8 cellular contexts compared by ENCODE assay signal in genomic region chr5:10288600-10289213, GRCh38. TPM values are rescaled to one million over a fixed set of nuclear protein-coding genes. Genes with fewer than 3 reads are reported as not detected.
DNase-seq lines count a peak whose midpoint lies in the region; ATAC-seq and TF ChIP-seq lines count a peak whose summit lies in the region.

No MANE protein-coding gene starts in this region.

- no peak overlapping the region for H3K4me3 ChIP-seq in prostate gland
- H3K4me3 ChIP-seq in gastroesophageal sphincter: no peak overlapping the region

- DNase-seq in NCI-H774 (lab: John Stamatoyannopoulos, UW) (peak; percentile 96), T47D (ENCODE audit: low read depth in 1 of 2, low spot score in 1 of 2) (peak; percentile 65 to 94), prostate gland (ENCODE audit: low spot score) (peak; percentile 71)

- no peak for TF ChIP-seq CTCF in prostate gland (IDR thresholded peaks at IDR 0.05)
- TF ChIP-seq CTCF in gastroesophageal sphincter (IDR thresholded peaks at IDR 0.05): no peak

- ATAC-seq in GM18867 (IDR thresholded peaks at IDR 0.05; ENCODE audit: unreplicated experiment) (peak; percentile 55), HG03460 (IDR thresholded peaks at IDR 0.05; ENCODE audit: unreplicated experiment) (peak; percentile 41), HG03159 (IDR thresholded peaks at IDR 0.05; ENCODE audit: unreplicated experiment) (no peak), HG02840 (IDR thresholded peaks at IDR 0.05; ENCODE audit: low FRiP score, unreplicated experiment) (no peak), gastroesophageal sphincter (no peak)

- H3K4me1 ChIP-seq in prostate gland (replicated peaks) (no peaks in the 10 kb centered on the region), gastroesophageal sphincter (peaks cover 0 to 8% (median 0%) of the 10 kb centered on the region in 3 donors)

- H3K27ac ChIP-seq in prostate gland: no peak overlapping the region
- H3K27ac ChIP-seq in gastroesophageal sphincter: no peak overlapping the region

- H3K9me3 ChIP-seq in prostate gland (no peaks in the 10 kb centered on the region), gastroesophageal sphincter (no peaks in the 10 kb centered on the region)

- intact Hi-C loops in prostate gland (cut with DNase I): loop anchor here (1.0 to 10.0 kb wide), 4 partner anchors 38 to 339 kb away; partner anchors contain the start of genes CCT5 and MARCHF6

- no peaks in the 10 kb centered on the region for H3K27me3 ChIP-seq in prostate gland (replicated peaks; ENCODE audit: insufficient read depth)
- H3K27me3 ChIP-seq in gastroesophageal sphincter: no peaks in the 10 kb centered on the region

- in situ Hi-C loops in T47D (cut with HindIII; ENCODE audit: low pct_unique_long_range_greater_than_20kb, low sequenced_read_pairs): no loop called here

- TF ChIP-seq POLR2A in prostate gland (IDR thresholded peaks at IDR 0.05) (no peak), gastroesophageal sphincter (IDR thresholded peaks at IDR 0.05) (no peak)

- 33% methylated on average over 13 of the region's 13 CpGs for WGBS in prostate gland
- 80 to 83% methylated on average over 1 of the region's 13 CpGs for WGBS in gastroesophageal sphincter (ENCODE audit: low coverage in 1 of 2), 2 donors

- H3K36me3 ChIP-seq in prostate gland (no peaks in the 10 kb centered on the region), gastroesophageal sphincter (peaks cover 0 to 52% of the 10 kb centered on the region in 2 donors)

- TF ChIP-seq EP300 in gastroesophageal sphincter (IDR thresholded peaks at IDR 0.05): no peak

RNA-seq across cellular contexts. Expression of gene CMBL, which starts 19.0 kb away (rescaled TPM):
- total RNA-seq in prostate gland (10 to 100 TPM; 11.2 to 20.3 TPM), gastroesophageal sphincter (1 to 10 TPM; 2.2 to 7.7 (median 4.4) TPM)

RNA-seq across cellular contexts. Expression of gene CCT5, which starts 38.6 kb away (rescaled TPM):
- total RNA-seq in prostate gland: 100 to 1,000 TPM; 113 to 140 TPM
- 100 to 1,000 TPM; 113 to 208 (median 155) TPM for total RNA-seq in gastroesophageal sphincter

RNA-seq across cellular contexts. Expression of gene ATPSCKMT, which starts 39.0 kb away (rescaled TPM):
- total RNA-seq in prostate gland (10 to 100 TPM; 18.1 to 25.9 TPM), gastroesophageal sphincter (10 to 100 TPM; 13.9 to 16.4 (median 15.0) TPM)

Comparison
In these comparisons a context has a peak if more than half of its experiments do, and no peak if none do; other contexts are left out.
1. ATAC-seq: peak in GM18867 (single experiment) and HG03460 (single experiment); none in HG03159 (single experiment), HG02840 (single experiment) and gastroesophageal sphincter (single experiment).
2. Peak in every context shown above with its lines, with median percentiles within 50 percentile points of each other: DNase-seq.